8 cellular contexts compared by ENCODE assay signal in genomic region chr19:42198676-42199439, GRCh38. TPM values are rescaled to one million over a fixed set of nuclear protein-coding genes. Genes with fewer than 3 reads are reported as not detected.
DNase-seq lines count a peak whose midpoint lies in the region; ATAC-seq lines count a peak whose summit lies in the region.

No MANE protein-coding gene starts in this region.

- H3K79me2 ChIP-seq in GM23248 (ENCODE audit: insufficient read depth): peaks cover 21% of the 10 kb centered on the region

- H2AFZ ChIP-seq in GM23248: no peak overlapping the region

- H3K9ac ChIP-seq in GM23248: no peak overlapping the region

- peak; percentile 48 for ATAC-seq in GM19395 (IDR thresholded peaks at IDR 0.05; ENCODE audit: unreplicated experiment)
- peak; percentile 53 for ATAC-seq in HG03460 (IDR thresholded peaks at IDR 0.05; ENCODE audit: unreplicated experiment)
- peak; percentile 9 for ATAC-seq in left ventricle myocardium superior
- no peak for ATAC-seq in HG03469 (IDR thresholded peaks at IDR 0.05; ENCODE audit: unreplicated experiment)

- no peaks in the 10 kb centered on the region for H3K9me3 ChIP-seq in GM23248 (ENCODE audit: low read depth)

- H3K4me2 ChIP-seq in GM23248 (ENCODE audit: unreplicated experiment): no peak overlapping the region

- intact Hi-C loops in left ventricle myocardium superior (cut with micrococcal nuclease): no loop called here

- in situ Hi-C loops in GM23248 (cut with MboI): no loop called here

- no peak overlapping the region for H3K4me3 ChIP-seq in urinary bladder (ENCODE audit: low read depth, low read length)
- H3K4me3 ChIP-seq in GM23248: no peak overlapping the region

- peaks cover 4% of the 10 kb centered on the region for H3K36me3 ChIP-seq in urinary bladder (ENCODE audit: insufficient read depth)
- peaks cover 11% of the 10 kb centered on the region; the same call in 1 of the 2 replicates for H3K36me3 ChIP-seq in GM23248 (ENCODE audit: low read depth)

- peak; percentile 57 to 58 for DNase-seq in activated CD8-positive, alpha-beta memory T cell treated with anti-CD3 and anti-CD28 coated beads for 4 hours (ENCODE audit: low read depth in 2 of 2)
- DNase-seq in left ventricle myocardium superior (no peak), GM23248 (no peak), GOT3 (lab: John Stamatoyannopoulos, UW) (no peak)

- no peaks in the 10 kb centered on the region for H3K9me2 ChIP-seq in GM23248 (ENCODE audit: insufficient read depth)

- no peaks in the 10 kb centered on the region for H3F3A ChIP-seq in GM23248 (ENCODE audit: insufficient read depth)

- no peaks in the 10 kb centered on the region for H3K27me3 ChIP-seq in GM23248 (replicated peaks; ENCODE audit: insufficient read depth)

- no peaks in the 10 kb centered on the region; the same call in 1 of the 2 replicates for H4K20me1 ChIP-seq in GM23248 (ENCODE audit: insufficient read depth)

- no peaks in the 10 kb centered on the region for H3K4me1 ChIP-seq in urinary bladder (ENCODE audit: insufficient read depth)
- no peaks in the 10 kb centered on the region for H3K4me1 ChIP-seq in GM23248 (ENCODE audit: insufficient read depth)

- 58% methylated on average over 7 of the region's 7 CpGs for WGBS in urinary bladder
- WGBS in GM23248 (ENCODE audit: low coverage in 1 of 2, low lambda C conversion rate in 2 of 2, missing lambda C conversion rate in 2 of 2), 2 experiments: 73 to 78% methylated on average over 6 to 7 of the region's 7 CpGs

- H3K27ac ChIP-seq in urinary bladder (ENCODE audit: low read depth) (peak overlapping the region; percentile 52), GM23248 (no peak overlapping the region)

RNA-seq across cellular contexts. Expression of gene DEDD2, which starts 18.6 kb away (rescaled TPM):
- total RNA-seq in left ventricle myocardium superior: 17.2 TPM
- total RNA-seq in urinary bladder: 15.5 TPM
- polyA plus RNA-seq in urinary bladder: 29.5 TPM
- 27.8 and 34.7 TPM in 2 replicates for total RNA-seq in GM23248 (2014; rRNA removed; shearing (Covaris generic))
- polyA plus RNA-seq in GM23248 (2016; fragmentation: Nextera tagmentation; extraction: Ambion mirVana): 21.1 and 22.5 TPM in 2 replicates

RNA-seq across cellular contexts. Expression of gene ZNF526, which starts 21.3 kb away (rescaled TPM):
- 6.7 TPM for total RNA-seq in left ventricle myocardium superior
- 7.0 TPM for total RNA-seq in urinary bladder
- 6.0 TPM for polyA plus RNA-seq in urinary bladder
- total RNA-seq in GM23248 (2014; rRNA removed; shearing (Covaris generic)): 7.8 and 8.7 TPM in 2 replicates
- polyA plus RNA-seq in GM23248 (2016; fragmentation: Nextera tagmentation; extraction: Ambion mirVana): 10.2 and 10.5 TPM in 2 replicates

RNA-seq across cellular contexts. Expression of gene GSK3A, which starts 43.5 kb away (rescaled TPM):
- 40.0 TPM for total RNA-seq in left ventricle myocardium superior
- total RNA-seq in urinary bladder: 8.4 TPM
- polyA plus RNA-seq in urinary bladder: 56.9 TPM
- total RNA-seq in GM23248 (2014; rRNA removed; shearing (Covaris generic)): 23.1 and 33.4 TPM in 2 replicates
- 13.0 and 13.1 TPM in 2 replicates for polyA plus RNA-seq in GM23248 (2016; fragmentation: Nextera tagmentation; extraction: Ambion mirVana)

RNA-seq across cellular contexts. Expression of gene ERF, which starts 56.1 kb away (rescaled TPM):
- 46.0 TPM for total RNA-seq in left ventricle myocardium superior
- total RNA-seq in urinary bladder: 17.9 TPM
- polyA plus RNA-seq in urinary bladder: 50.9 TPM
- total RNA-seq in GM23248 (2014; rRNA removed; shearing (Covaris generic)): 29.6 and 31.9 TPM in 2 replicates
- 21.2 and 24.7 TPM in 2 replicates for polyA plus RNA-seq in GM23248 (2016; fragmentation: Nextera tagmentation; extraction: Ambion mirVana)

Comparison
In these comparisons a context has a peak if more than half of its experiments do, and no peak if none do; other contexts are left out.
1. DNase-seq: peak in activated CD8-positive, alpha-beta memory T cell treated with anti-CD3 and anti-CD28 coated beads for 4 hours (2 of 2); none in left ventricle myocardium superior (single experiment), GM23248 (single experiment) and GOT3 (single experiment).